2 cellular contexts compared by ENCODE assay signal in the genomic region with DNA sequence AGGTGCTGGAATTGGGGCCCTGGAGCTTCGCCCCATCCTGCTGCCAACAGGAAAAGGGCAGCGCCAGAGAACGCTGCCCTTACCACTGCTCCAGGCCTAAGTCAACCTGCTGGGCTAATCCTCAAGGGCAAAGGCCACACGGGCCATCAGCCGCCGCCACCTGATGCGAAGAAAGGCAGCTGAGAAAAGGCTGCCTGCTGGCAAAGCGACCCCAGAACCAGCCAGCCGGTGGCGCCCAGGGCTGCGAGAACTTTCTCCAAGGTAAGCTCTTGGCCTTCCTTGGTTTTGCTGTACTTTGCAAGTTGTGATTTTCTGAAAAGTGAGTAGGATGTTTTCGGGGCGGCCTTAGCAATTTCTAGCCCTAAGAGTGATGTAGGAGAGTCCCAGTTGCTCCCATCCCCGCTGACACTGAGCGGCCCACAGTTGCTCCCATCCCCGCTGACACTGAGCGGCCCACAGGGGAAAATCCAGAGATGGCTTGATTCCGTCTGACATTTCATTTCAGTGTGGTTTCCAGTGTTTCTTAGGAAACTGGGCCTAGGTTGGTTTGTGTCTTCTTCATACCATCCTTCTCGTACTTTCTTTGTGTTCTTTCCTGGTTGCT. TPM values are rescaled to one million over a fixed set of nuclear protein-coding genes. Genes with fewer than 3 reads are reported as not detected.
"Had no signal": no experiment of that assay in that cellular context is flagged by ENCODE, and none has a peak within 500 bp of the region (broad histone marks: within the 10 kb centered on the region; RNA-seq: fewer than 3 reads in every experiment).

No MANE protein-coding gene starts in this region.

RNA-seq across cellular contexts. Expression of a gene that starts 15.6 kb away (rescaled TPM):
- total RNA-seq: foreskin keratinocyte, neural crest cell had no signal
- polyA plus RNA-seq: foreskin keratinocyte had no signal
